Comparison of ENCODE assay signal across 14 cellular contexts in the genomic region with DNA sequence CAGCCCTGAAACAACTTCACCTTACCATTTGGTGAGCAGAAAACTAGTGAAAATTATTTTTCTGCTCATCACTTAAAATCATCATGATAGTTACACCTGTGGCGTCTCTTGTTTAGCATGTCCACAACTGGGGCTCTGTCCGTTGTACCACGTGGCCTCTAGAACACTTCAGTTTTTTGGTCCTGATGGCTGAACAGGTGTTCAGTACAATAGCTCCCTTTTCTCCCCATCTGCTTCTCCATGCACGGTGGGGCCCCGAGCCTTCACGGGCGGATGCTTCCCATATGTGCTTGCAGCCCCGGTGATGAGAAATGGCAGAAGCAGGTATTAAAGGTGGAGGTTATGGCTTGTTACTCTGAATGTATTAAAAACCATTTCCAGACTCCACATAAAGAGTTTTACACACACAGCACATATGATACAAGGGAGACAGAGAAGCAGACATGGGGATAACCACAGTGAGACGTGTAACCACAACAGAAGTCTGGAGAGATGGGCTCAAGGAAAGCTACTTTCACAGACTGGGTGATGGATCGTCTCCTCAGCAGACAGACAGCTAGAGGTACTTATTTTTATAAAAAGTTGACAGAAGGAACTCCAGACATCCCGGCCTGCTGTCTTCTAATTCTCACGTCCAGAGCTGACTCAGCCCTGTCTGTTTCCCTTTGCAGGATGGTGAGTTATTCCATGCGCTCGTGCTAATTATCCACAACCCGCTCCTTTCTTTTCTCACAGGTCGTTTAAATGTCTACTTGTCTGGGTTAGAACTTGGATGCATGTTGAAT.
DNase-seq lines count a peak whose midpoint lies in the region; FAIRE-seq and TF ChIP-seq lines count a peak whose summit lies in the region.
"Had no signal": no experiment of that assay in that cellular context is flagged by ENCODE, and none has a peak within 500 bp of the region (broad histone marks: within the 10 kb centered on the region; RNA-seq: fewer than 3 reads in every experiment).

No MANE protein-coding gene starts in this region.

- peak overlapping the region; percentile 38 for H3K4me2 ChIP-seq in skeletal muscle satellite cell (ENCODE audit: low read length)
- H3K4me2 ChIP-seq: neural progenitor cell had no signal

- TF ChIP-seq CTCF in astrocyte of the spinal cord (IDR thresholded peaks at IDR 0.05; ENCODE audit: low read depth, low read length) = no peak
- no peak for TF ChIP-seq CTCF in testis (IDR thresholded peaks at IDR 0.05)

- peak; percentile 59 for FAIRE-seq in GM18507 (lab: Jason Lieb, UNC)

- in situ Hi-C loops in astrocyte of the spinal cord (cut with HindIII; ENCODE audit: low sequenced_read_pairs) = no loop called here

- H3K27ac ChIP-seq in testis = no peak overlapping the region
- H3K27ac ChIP-seq: dorsolateral prefrontal cortex, left lung, neural progenitor cell, SJCRH30, thyroid gland, VCaP had no signal

- DNase-seq in GM18507 (ENCODE audit: extremely low spot score, insufficient read length, low read depth) (no peak), NCI-H187 (lab: John Stamatoyannopoulos, UW) (peak; percentile 42 to 64), astrocyte of the spinal cord (ENCODE audit: low read depth, low spot score) (peak; percentile 41), amygdala (lab: John Stamatoyannopoulos, UW) (no peak), GM03348 (ENCODE audit: low spot score) (no peak), testis (no peak)
- DNase-seq: activated CD8-positive, alpha-beta memory T cell treated with anti-CD3 and anti-CD28 coated beads, Interleukin-2, amount 50 U/mL, for 4 hours; dorsolateral prefrontal cortex; left lung; thyroid gland had no signal

- no peaks in the 10 kb centered on the region for H3K9me3 ChIP-seq in skeletal muscle satellite cell (replicated peaks; ENCODE audit: low read length)
- no peaks in the 10 kb centered on the region for H3K9me3 ChIP-seq in testis
- H3K9me3 ChIP-seq: left lung, SJCRH30, thyroid gland had no signal

- no peak overlapping the region for H3K4me3 ChIP-seq in astrocyte of the spinal cord (ENCODE audit: low read depth, low read length)
- H3K4me3 ChIP-seq in skeletal muscle satellite cell (ENCODE audit: low read length) = no peak overlapping the region
- no peak overlapping the region for H3K4me3 ChIP-seq in testis
- H3K4me3 ChIP-seq: dorsolateral prefrontal cortex, left lung, neural progenitor cell, SJCRH30, thyroid gland had no signal

- H3K4me1 ChIP-seq in skeletal muscle satellite cell (ENCODE audit: control insufficient read depth, insufficient read depth, low read length) (peaks cover 8% of the 10 kb centered on the region), testis (peaks cover 8% of the 10 kb centered on the region)
- H3K4me1 ChIP-seq: left lung, thyroid gland had no signal

- no peaks in the 10 kb centered on the region for H3K27me3 ChIP-seq in skeletal muscle satellite cell (ENCODE audit: control insufficient read depth, insufficient read depth, low read length)
- H3K27me3 ChIP-seq in testis = no peaks in the 10 kb centered on the region
- H3K27me3 ChIP-seq: left lung, neural progenitor cell, SJCRH30, thyroid gland had no signal

- no peak for TF ChIP-seq POLR2A in testis (IDR thresholded peaks at IDR 0.05)

- 84% methylated on average over 16 of the region's 16 CpGs for WGBS in testis, 2 donors

- no peak overlapping the region for H3K9ac ChIP-seq in skeletal muscle satellite cell (ENCODE audit: low read depth, low read length)
- H3K9ac ChIP-seq: neural progenitor cell had no signal

- intact Hi-C loops in testis (cut with DNase I; ENCODE audit: low total_unique reads) = no loop called here

- no peaks in the 10 kb centered on the region for H3K36me3 ChIP-seq in skeletal muscle satellite cell (ENCODE audit: insufficient read depth, low read length)
- H3K36me3 ChIP-seq in testis (ENCODE audit: low read depth, missing control alignments) = no peaks in the 10 kb centered on the region
- H3K36me3 ChIP-seq: left lung, neural progenitor cell, SJCRH30, thyroid gland had no signal

Comparison
In these comparisons a context has a peak if more than half of its experiments do, and no peak if none do; other contexts are left out.
1. DNase-seq: peak in NCI-H187 (2 of 2) and astrocyte of the spinal cord (single experiment); none in GM18507 (single experiment), amygdala (0 of 56), GM03348 (single experiment) and testis (single experiment).